Comparison of ENCODE assay signal across 24 cellular contexts in the genomic region with DNA sequence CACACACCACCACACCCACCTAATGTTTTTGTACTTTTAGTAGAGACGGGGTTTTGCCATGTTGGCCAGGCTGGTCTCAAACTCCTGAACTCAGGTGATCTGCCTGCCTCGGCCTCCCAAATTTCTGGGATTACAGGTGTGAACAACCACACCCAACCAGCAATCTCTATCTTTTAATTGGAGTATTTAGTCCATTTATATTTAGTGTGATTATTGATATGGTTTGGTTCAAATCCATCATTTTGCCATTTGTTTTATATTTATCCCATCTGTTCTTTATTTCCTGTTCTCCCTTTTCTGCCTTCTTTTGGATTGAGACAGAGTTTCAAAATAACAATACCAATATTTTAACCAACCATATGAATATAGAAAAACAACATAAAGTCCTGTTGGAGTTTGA. TPM values are rescaled to one million over a fixed set of nuclear protein-coding genes. Genes with fewer than 3 reads are reported as not detected.
A peak's percentile ranks its signal among the peaks of the same experiment; 100 is the strongest.
DNase-seq lines count a peak whose midpoint lies in the region; ATAC-seq, FAIRE-seq and TF ChIP-seq lines count a peak whose summit lies in the region.
"Had no signal": no experiment of that assay in that cellular context is flagged by ENCODE, and none has a peak within 500 bp of the region (broad histone marks: within the 10 kb centered on the region; RNA-seq: fewer than 3 reads in every experiment).

No MANE protein-coding gene starts in this region.

- H3K27ac ChIP-seq in K562 (ENCODE audit: extremely low read depth, low read depth, low read length): no peak overlapping the region
- H3K27ac ChIP-seq: 22Rv1, BLaER1, C4-2B, GM23248 had no signal

- H3K9me1 ChIP-seq in K562 (ENCODE audit: control insufficient read depth, insufficient read depth, low read length): no peaks in the 10 kb centered on the region

- H3K9me3 ChIP-seq in K562 (replicated peaks; ENCODE audit: control insufficient read depth, insufficient read depth, low read depth, low read length): 0 out of 2 replicates have a peak, but pooled peaks cover 3% of the 10 kb centered on the region

- H3K4me1 Mint-ChIP-seq in activated naive CD4-positive, alpha-beta T cell treated with anti-CD3 and anti-CD28 coated beads, Interleukin-2, amount 10 ng/mL, durations not matched to agents 7 days and 5 days: peaks cover 29% of the 10 kb centered on the region
- H3K4me1 Mint-ChIP-seq in nephron: peaks cover 10% of the 10 kb centered on the region

- no peak for TF ChIP-seq RAD21 in K562 (CRISPR knock-in tag; conservative IDR thresholded peaks at IDR 0.05 in 1 of 2, IDR thresholded peaks at IDR 0.05 in 1 of 2)

- no peak for TF ChIP-seq EP300 in K562 (IDR thresholded peaks at IDR 0.05; ENCODE audit: low read length)

- no peak for DNase-seq in activated naive CD4-positive, alpha-beta T cell treated with anti-CD3 and anti-CD28 coated beads, Interleukin-2, amount 10 ng/mL, durations not matched to agents 7 days and 5 days
- no peak for DNase-seq in activated naive CD4-positive, alpha-beta T cell treated with anti-CD3 and anti-CD28 coated beads, Interleukin-2, amount 50 U/mL, for 72 hours (ENCODE audit: low spot score in 2 of 2)
- DNase-seq in K562 (ENCODE audit: extremely low read depth in 1 of 4, low spot score in 3 of 4) (no peak), GDM1 (lab: John Stamatoyannopoulos, UW) (no peak), middle frontal gyrus (ENCODE audit: extremely low spot score, low spot score) (no peak)
- no peak for DNase-seq in stimulated activated CD8-positive, alpha-beta memory T cell treated with anti-CD3 and anti-CD28 coated beads, Interleukin-4, amount 100 ng/mL, for 48 hours
- DNase-seq: Caco-2; CD4-positive, CD25-positive, alpha-beta regulatory T cell; CD8-positive, alpha-beta T cell; DMS153; DND-41; GM23248; H7; HCEC 1CT had no signal

- WGBS in K562 (ENCODE audit: insufficient coverage, low coverage, missing lambda C conversion rate): 48% methylated on average over 2 of the region's 2 CpGs

- CTCF ChIA-PET in activated naive CD4-positive, alpha-beta T cell treated with anti-CD3 and anti-CD28 coated beads, Interleukin-2, amount 10 ng/mL, durations not matched to agents 7 days and 5 days (lab: Charles Lee): no interaction called here
- CTCF ChIA-PET in K562 (lab: Yijun Ruan, JAX; ENCODE audit: low intra/inter-chr PET ratio): no interaction called here

- H3K36me3 ChIP-seq in K562 (ENCODE audit: control insufficient read depth, insufficient read depth, low read length): no peaks in the 10 kb centered on the region

- peaks cover 50% of the 10 kb centered on the region for H3K36me3 Mint-ChIP-seq in activated naive CD4-positive, alpha-beta T cell treated with anti-CD3 and anti-CD28 coated beads, Interleukin-2, amount 10 ng/mL, durations not matched to agents 7 days and 5 days
- H3K36me3 Mint-ChIP-seq in activated naive CD4-positive, alpha-beta T cell treated with anti-CD3 and anti-CD28 coated beads, Interleukin-2, amount 50 U/mL, for 72 hours: peaks cover 57 to 90% of the 10 kb centered on the region in 2 donors
- peaks cover 93% of the 10 kb centered on the region for H3K36me3 Mint-ChIP-seq in nephron (ENCODE audit: low read depth)

- no peak for TF ChIP-seq CTCF in K562 (IDR thresholded peaks at IDR 0.05 in 2 of 3, conservative IDR thresholded peaks at IDR 0.05 in 1 of 3; ENCODE audit: insufficient read depth in 2 of 3, low read depth in 1 of 3, low read length in 3 of 3)
- no peak for TF ChIP-seq CTCF in nephron (IDR thresholded peaks at IDR 0.05; ENCODE audit: unreplicated experiment in 3 of 3)

- no peak for TF ChIP-seq POLR2A in K562 (conservative IDR thresholded peaks at IDR 0.05)

- H3K27me3 ChIP-seq in K562 (ENCODE audit: control insufficient read depth in 2 of 2, insufficient read depth in 2 of 2, low read length in 2 of 2): no peaks in the 10 kb centered on the region
- H3K27me3 ChIP-seq: BLaER1 had no signal

- H3K9me3 Mint-ChIP-seq in activated naive CD4-positive, alpha-beta T cell treated with anti-CD3 and anti-CD28 coated beads, Interleukin-2, amount 10 ng/mL, durations not matched to agents 7 days and 5 days: peaks cover 48% of the 10 kb centered on the region
- peaks cover 19 to 34% of the 10 kb centered on the region in 2 donors for H3K9me3 Mint-ChIP-seq in activated naive CD4-positive, alpha-beta T cell treated with anti-CD3 and anti-CD28 coated beads, Interleukin-2, amount 50 U/mL, for 72 hours
- H3K9me3 Mint-ChIP-seq in nephron: peaks cover 79% of the 10 kb centered on the region

- peaks cover 34% of the 10 kb centered on the region for H3K79me2 ChIP-seq in K562 (ENCODE audit: control insufficient read depth, insufficient read depth, low read length)

- ATAC-seq in activated naive CD4-positive, alpha-beta T cell treated with anti-CD3 and anti-CD28 coated beads, Interleukin-2, amount 50 U/mL, for 72 hours: no peak
- ATAC-seq in K562: no peak
- ATAC-seq: CD8-positive, alpha-beta T cell; GM12878 had no signal

- H3K4me3 Mint-ChIP-seq in activated naive CD4-positive, alpha-beta T cell treated with anti-CD3 and anti-CD28 coated beads, Interleukin-2, amount 10 ng/mL, durations not matched to agents 7 days and 5 days: no peak overlapping the region
- peak overlapping the region; percentile 22 to 70 (median 63) for H3K4me3 Mint-ChIP-seq in nephron
- H3K4me3 Mint-ChIP-seq: B cell; CD8-positive, alpha-beta T cell had no signal

- no peak overlapping the region for H2AFZ ChIP-seq in K562 (ENCODE audit: low read depth, low read length)
- H2AFZ ChIP-seq: GM23248 had no signal

- H3K4me3 ChIP-seq in K562: no peak overlapping the region
- H3K4me3 ChIP-seq: BLaER1, GM12878, GM23248 had no signal

- intact Hi-C loops in K562 (cut with micrococcal nuclease): no loop called here

- BruUV-seq in K562 (replicated peaks; lab: Mats Ljungman, UMichigan): no TSS peak

- FAIRE-seq in K562 (lab: Jason Lieb, UNC): no peak
- FAIRE-seq: A204.1, G401.6, GM12878, GM19239, H1 had no signal

- H4K20me1 ChIP-seq in K562 (replicated peaks; ENCODE audit: control insufficient read depth, insufficient read depth, low read length): no peaks in the 10 kb centered on the region
- H4K20me1 ChIP-seq: BLaER1 had no signal

- H3K9ac ChIP-seq in K562 (ENCODE audit: insufficient read depth in 1 of 2, low read depth in 2 of 2, low read length in 2 of 2): no peak overlapping the region
- H3K9ac ChIP-seq: BLaER1, GM23248 had no signal

- in situ Hi-C loops in K562 (cut with MboI): no loop called here

- peaks cover 0 to 8% of the 10 kb centered on the region in 2 experiments; a peak in 2 of 5 replicates for H3K4me1 ChIP-seq in K562 (replicated peaks in 1 of 2; ENCODE audit: control insufficient read depth in 2 of 2, insufficient read depth in 2 of 2, low read length in 2 of 2)
- H3K4me1 ChIP-seq: Caco-2 had no signal

- peak overlapping the region; percentile 14 for H3K27ac Mint-ChIP-seq in activated naive CD4-positive, alpha-beta T cell treated with anti-CD3 and anti-CD28 coated beads, Interleukin-2, amount 10 ng/mL, durations not matched to agents 7 days and 5 days
- H3K27ac Mint-ChIP-seq in activated naive CD4-positive, alpha-beta T cell treated with anti-CD3 and anti-CD28 coated beads, Interleukin-2, amount 50 U/mL, for 72 hours: no peak overlapping the region
- H3K27ac Mint-ChIP-seq in nephron: no peak overlapping the region
- H3K27ac Mint-ChIP-seq: B cell; CD4-positive, CD25-positive, alpha-beta regulatory T cell; CD8-positive, alpha-beta T cell had no signal

- H3K4me2 ChIP-seq in K562 (ENCODE audit: insufficient read depth, low read length): no peak overlapping the region
- H3K4me2 ChIP-seq: BLaER1 had no signal

- H3K27me3 Mint-ChIP-seq in activated naive CD4-positive, alpha-beta T cell treated with anti-CD3 and anti-CD28 coated beads, Interleukin-2, amount 10 ng/mL, durations not matched to agents 7 days and 5 days: no peaks in the 10 kb centered on the region
- H3K27me3 Mint-ChIP-seq in nephron (ENCODE audit: low read depth): no peaks in the 10 kb centered on the region
- H3K27me3 Mint-ChIP-seq: B cell; CD4-positive, CD25-positive, alpha-beta regulatory T cell had no signal

- POLR2A ChIA-PET in K562 (lab: Yijun Ruan, JAX): no interaction called here

TF ChIP-seq in K562, 482 proteins besides CTCF, POLR2A, EP300 and RAD21:
- peak; percentile 96 for TF ChIP-seq ZNF507 (tag; conservative IDR thresholded peaks at IDR 0.05)
- TF ChIP-seq MYNN (IDR thresholded peaks at IDR 0.05): no peak
- no peak for TF ChIP-seq MYNN (CRISPR knock-in tag; IDR thresholded peaks at IDR 0.05)

RNA-seq across cellular contexts. Expression of gene ZNF420, which starts 4.1 kb away (rescaled TPM):
- 10 to 100 TPM in 1 of 2 donors, 1 to 10 TPM in 1; 8.5 to 14.2 TPM for total RNA-seq in activated naive CD4-positive, alpha-beta T cell treated with anti-CD3 and anti-CD28 coated beads, Interleukin-2, amount 50 U/mL, for 72 hours
- 6.0 and 12.5 TPM in 2 replicates for total RNA-seq in K562 (2011; cell fraction: chromatin; rRNA removed; ENCODE audit: low replicate concordance)
- total RNA-seq in K562 (2011; cell fraction: nucleolus; rRNA removed): 6.6 and 7.0 TPM in 2 replicates
- 4.4 and 9.2 TPM in 2 replicates for total RNA-seq in K562 (2011; cell fraction: nucleoplasm; rRNA removed)
- total RNA-seq in K562 (2014; rRNA removed): 3.8 and 5.1 TPM in 2 replicates
- 7.2 and 9.0 TPM in 2 replicates for total RNA-seq in K562 (2014; rRNA removed; fragmentation: Illumina TruSeq; extraction: Trizol)
- 4.5 and 4.7 TPM in 2 replicates for total RNA-seq in K562 (2015; rRNA removed; fragmentation: Illumina TruSeq; extraction: Trizol)
- 6.7 and 8.5 TPM in 2 replicates for total RNA-seq in K562 (2021)
- polyA plus RNA-seq in K562 (2011; rRNA removed): 2.0 and 4.3 TPM in 2 replicates
- 0.58 and 2.2 TPM in 2 replicates for polyA plus RNA-seq in K562 (2011; cell fraction: cytosol; rRNA removed)
- polyA plus RNA-seq in K562 (2011; cell fraction: nucleus; rRNA removed): 1.6 and 1.9 TPM in 2 replicates
- 2.9 and 3.7 TPM in 2 replicates for polyA plus RNA-seq in K562 (2012)
- 5.1 and 5.4 TPM in 2 replicates for polyA plus RNA-seq in K562 (2014; fragmentation: Illumina TruSeq; extraction: Trizol)
- 1 to 10 TPM; 5.8 to 6.0 TPM for polyA plus RNA-seq in K562 (2014; fragmentation: Nextera tagmentation; extraction: Ambion mirVana)
- polyA plus RNA-seq in K562 (2014; rRNA removed): 2.6 and 3.0 TPM in 2 replicates
- 5.4 and 11.6 TPM in 2 replicates for polyA minus RNA-seq in K562 (2011; rRNA and poly(A)+ RNA removed)
- 1.8 and 5.4 TPM in 2 replicates for polyA minus RNA-seq in K562 (2011; cell fraction: cytosol; rRNA and poly(A)+ RNA removed)
- polyA minus RNA-seq in K562 (2011; cell fraction: nucleus; rRNA and poly(A)+ RNA removed): 4.4 and 5.9 TPM in 2 replicates
